16 cellular contexts compared by ENCODE assay signal in the genomic region with DNA sequence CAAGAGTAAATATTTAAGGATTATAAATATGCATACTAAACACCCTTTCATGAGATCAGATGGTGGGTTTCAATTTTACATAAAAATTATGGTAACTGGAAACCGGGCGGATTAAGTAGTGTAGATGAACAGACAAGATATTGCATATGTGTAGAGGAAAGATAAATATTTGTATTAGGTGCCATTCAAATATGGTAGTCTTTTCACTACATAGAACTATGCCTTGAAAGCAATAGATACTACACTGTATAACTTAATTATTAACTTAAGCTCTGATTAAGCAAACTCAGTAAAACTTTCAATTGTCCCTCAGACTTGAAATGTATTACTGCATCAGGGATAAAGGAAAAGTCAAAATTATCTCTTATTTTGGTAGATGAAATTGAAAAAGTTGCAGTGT. TPM values are rescaled to one million over a fixed set of nuclear protein-coding genes. Genes with fewer than 3 reads are reported as not detected.
DNase-seq lines count a peak whose midpoint lies in the region; ATAC-seq and TF ChIP-seq lines count a peak whose summit lies in the region.
"Had no signal": no experiment of that assay in that cellular context is flagged by ENCODE, and none has a peak within 500 bp of the region (broad histone marks: within the 10 kb centered on the region; RNA-seq: fewer than 3 reads in every experiment).

No MANE protein-coding gene starts in this region.

- in situ Hi-C loops in Panc1 (cut with HindIII; ENCODE audit: low pct_unique_long_range_greater_than_20kb, low sequenced_read_pairs), result no loop called here

- H3K27ac ChIP-seq in Panc1 (ENCODE audit: low read length), result peak overlapping the region; percentile 83; the same call in 1 of the 2 replicates
- H3K27ac ChIP-seq in sigmoid colon, result peak overlapping the region in 3 of 4 donors; percentile 81 to 90 (median 85)

- peaks cover 13% of the 10 kb centered on the region for H3K4me1 Mint-ChIP-seq in glutamatergic neuron (ENCODE audit: low read depth, unreplicated experiment)

- CTCF ChIA-PET in Panc1 (lab: Charles Lee), result no interaction called here

- BruUV-seq in Panc1 (replicated peaks; lab: Mats Ljungman, UMichigan), result no TSS peak

- no peak for TF ChIP-seq CTCF in Panc1 (IDR thresholded peaks at IDR 0.05)
- no peak for TF ChIP-seq CTCF in glutamatergic neuron (IDR thresholded peaks at IDR 0.05; ENCODE audit: partially characterized antibody, unreplicated experiment)
- no peak for TF ChIP-seq CTCF in sigmoid colon (IDR thresholded peaks at IDR 0.05)

- peaks cover 12% of the 10 kb centered on the region for H3K27me3 Mint-ChIP-seq in glutamatergic neuron (ENCODE audit: unreplicated experiment)

- H3K9me3 ChIP-seq in Panc1 (ENCODE audit: control insufficient read depth, insufficient read depth, low read depth, low read length) (no peaks in the 10 kb centered on the region), sigmoid colon (no peaks in the 10 kb centered on the region)
- H3K9me3 ChIP-seq: ovary had no signal

- WGBS in sigmoid colon, 2 donors, result 17 to 55% methylated on average over 2 of the region's 2 CpGs

- H3K27ac Mint-ChIP-seq in glutamatergic neuron (ENCODE audit: unreplicated experiment), result no peak overlapping the region
- H3K27ac Mint-ChIP-seq: stimulated activated naive B cell treated with anti-CD40 and anti-IgM and Interleukin-4, amounts not matched to agents 10 μg/mL and 1 μg/mL and 100 μg/mL, for 72 hours had no signal

- no peak for TF ChIP-seq POLR2A in sigmoid colon (IDR thresholded peaks at IDR 0.05)

- DNase-seq in DMS53 (lab: John Stamatoyannopoulos, UW), result peak; percentile 67
- no peak for DNase-seq in Panc1 (ENCODE audit: low read depth, low spot score)
- no peak for DNase-seq in glutamatergic neuron
- DNase-seq in sigmoid colon, result no peak
- DNase-seq in stimulated activated CD4-positive, alpha-beta T cell treated with anti-CD3 and anti-CD28 coated beads, Interleukin-4, amount 100 ng/mL, for 4 hours, result no peak
- no peak for DNase-seq in HuH-7.5 (ENCODE audit: low spot score)
- DNase-seq: activated CD4-positive, alpha-beta T cell treated with anti-CD3 and anti-CD28 coated beads, Interleukin-2, amount 50 U/mL, for 48 hours; activated gamma-delta T cell; NCI-H187; ovary; stimulated activated CD4-positive, alpha-beta T cell treated with anti-CD3 and anti-CD28 coated beads, Interleukin-2, amount 100 ng/mL, for 24 hours; stimulated activated naive B cell treated with anti-CD40 and anti-IgM and Interleukin-4, amounts not matched to agents 10 μg/mL and 1 μg/mL and 100 μg/mL, for 72 hours had no signal

- H3K4me3 ChIP-seq in Panc1 (ENCODE audit: low read depth in 2 of 2, low read length in 2 of 2) (peak overlapping the region in 1 of 2 experiments; percentile 60; a peak in 1 of 4 replicates), sigmoid colon (peak overlapping the region in 1 of 4 donors; percentile 75)

- no peak for ATAC-seq in Panc1
- no peak for ATAC-seq in GM19395 (IDR thresholded peaks at IDR 0.05; ENCODE audit: unreplicated experiment)
- ATAC-seq in HG02588 (IDR thresholded peaks at IDR 0.05; ENCODE audit: unreplicated experiment), result no peak
- ATAC-seq: K562; stimulated activated naive B cell treated with anti-CD40 and anti-IgM and Interleukin-4, amounts not matched to agents 10 μg/mL and 1 μg/mL and 100 μg/mL, for 72 hours had no signal

- H3K4me1 ChIP-seq in Panc1 (ENCODE audit: control insufficient read depth, insufficient read depth, low read length) (peaks cover 18% of the 10 kb centered on the region), sigmoid colon (peaks cover 0 to 45% (median 34%) of the 10 kb centered on the region in 4 donors)

- POLR2A ChIA-PET in Panc1 (lab: Charles Lee), result no interaction called here

- peaks cover 5% of the 10 kb centered on the region for H3K36me3 Mint-ChIP-seq in glutamatergic neuron (ENCODE audit: unreplicated experiment)
- H3K36me3 Mint-ChIP-seq: stimulated activated naive B cell treated with anti-CD40 and anti-IgM and Interleukin-4, amounts not matched to agents 10 μg/mL and 1 μg/mL and 100 μg/mL, for 72 hours had no signal

- H3K36me3 ChIP-seq in Panc1 (ENCODE audit: control insufficient read depth, insufficient read depth, low read length) (peaks cover 8% of the 10 kb centered on the region; the same call in 1 of the 2 replicates), sigmoid colon (peaks cover 0 to 23% (median under 1%) of the 10 kb centered on the region in 4 donors)
- H3K36me3 ChIP-seq: ovary had no signal

- H3K9me3 Mint-ChIP-seq in glutamatergic neuron (ENCODE audit: unreplicated experiment), result peaks cover 8% of the 10 kb centered on the region
- H3K9me3 Mint-ChIP-seq: central memory CD8-positive, alpha-beta T cell; stimulated activated naive B cell treated with anti-CD40 and anti-IgM and Interleukin-4, amounts not matched to agents 10 μg/mL and 1 μg/mL and 100 μg/mL, for 72 hours had no signal

- peak overlapping the region; percentile 98 for H3K4me3 Mint-ChIP-seq in glutamatergic neuron (ENCODE audit: unreplicated experiment)
- H3K4me3 Mint-ChIP-seq: central memory CD8-positive, alpha-beta T cell had no signal

- no peak for TF ChIP-seq EP300 in sigmoid colon (IDR thresholded peaks at IDR 0.05)

- H3K27me3 ChIP-seq in Panc1 (ENCODE audit: control insufficient read depth, insufficient read depth, low read length) (no peaks in the 10 kb centered on the region), sigmoid colon (no peaks in the 10 kb centered on the region)
- H3K27me3 ChIP-seq: ovary had no signal

- intact Hi-C loops in Panc1 (cut with micrococcal nuclease; ENCODE audit: unreplicated experiment), result loop anchor here (10.0 kb wide), 1 partner anchor 58 kb away; no protein-coding TSS in a partner anchor
- intact Hi-C loops in sigmoid colon (cut with DNase I), result loop anchor here (5.0 to 10.0 kb wide), 3 partner anchors 168 to 561 kb away; partner anchors contain the start of genes GALC, SPATA7 and TTC8

RNA-seq across cellular contexts. Expression of gene PTPN21, which starts 1.9 kb away (rescaled TPM):
- total RNA-seq in Panc1 (2021; ENCODE audit: unreplicated experiment) (15.0 TPM), glutamatergic neuron (ENCODE audit: unreplicated experiment) (63.0 TPM), sigmoid colon (10 to 100 TPM; 13.7 to 29.1 (median 17.5) TPM)
- 11.3 TPM for polyA plus RNA-seq in Panc1 (2012; ENCODE audit: insufficient read length)
- polyA plus RNA-seq in sigmoid colon, result 10 to 100 TPM in 1 of 3 donors, 1 to 10 TPM in 2; 7.3 to 12.6 (median 9.5) TPM

RNA-seq across cellular contexts. Expression of gene ZC3H14, which starts 10.0 kb away (rescaled TPM):
- total RNA-seq in Panc1 (2021; ENCODE audit: unreplicated experiment) (57.1 TPM), glutamatergic neuron (ENCODE audit: unreplicated experiment) (59.6 TPM), sigmoid colon (10 to 100 TPM; 80.4 to 89.5 (median 83.7) TPM)
- 59.5 TPM for polyA plus RNA-seq in Panc1 (2012; ENCODE audit: insufficient read length)
- polyA plus RNA-seq in sigmoid colon, result 10 to 100 TPM; 23.4 to 30.6 (median 25.0) TPM
